ENCODE assay signal across 21 cellular contexts in genomic region chr9:71637433-71637832, GRCh38.
DNase-seq lines count a peak whose midpoint lies in the region; ATAC-seq, FAIRE-seq and TF ChIP-seq lines count a peak whose summit lies in the region.
"Had no signal": no experiment of that assay in that cellular context is flagged by ENCODE, and none has a peak within 500 bp of the region (broad histone marks: within the 10 kb centered on the region; RNA-seq: fewer than 3 reads in every experiment).

No MANE protein-coding gene starts in this region.

- FAIRE-seq in endothelial cell of umbilical vein (lab: Jason Lieb, UNC), result no peak

- no peak for TF ChIP-seq CTCF in endothelial cell of umbilical vein (IDR thresholded peaks at IDR 0.05; ENCODE audit: extremely low read depth in 1 of 2, insufficient read depth in 1 of 2, low read depth in 1 of 2, low read length in 2 of 2)

- H3K9ac ChIP-seq in endothelial cell of umbilical vein (replicated peaks; ENCODE audit: extremely low read depth, insufficient read depth, low read length), result no peak overlapping the region

- no peak overlapping the region for H3K4me3 ChIP-seq in endothelial cell of umbilical vein (replicated peaks in 1 of 3; ENCODE audit: insufficient read depth in 1 of 3, low read depth in 1 of 3, low read length in 3 of 3)
- H3K4me3 ChIP-seq: HAP-1, PC-9, SJSA1 had no signal

- H3K79me2 ChIP-seq in endothelial cell of umbilical vein (ENCODE audit: control insufficient read depth, insufficient read depth, low read length), result no peaks in the 10 kb centered on the region

- H3K9me3 Mint-ChIP-seq in naive B cell, result no peaks in the 10 kb centered on the region

- no peak overlapping the region for H3K27ac ChIP-seq in endothelial cell of umbilical vein (ENCODE audit: insufficient read depth, low read depth, low read length)
- H3K27ac ChIP-seq: 22Rv1, PC-9, RWPE1, SJSA1 had no signal

- BruUV-seq in endothelial cell of umbilical vein (replicated peaks; lab: Mats Ljungman, UMichigan), result no TSS peak

- CTCF ChIA-PET in endothelial cell of umbilical vein (lab: Charles Lee), result interaction anchor here (0.9 to 3.2 kb wide), 2 partner anchors 10 to 32 kb away, joined by 3 to 23 read pairs; no protein-coding TSS in a partner anchor

- no peaks in the 10 kb centered on the region for H3K27me3 ChIP-seq in endothelial cell of umbilical vein (ENCODE audit: control insufficient read depth in 2 of 2, insufficient read depth in 2 of 2, low read length in 2 of 2)
- H3K27me3 ChIP-seq: SJSA1 had no signal

- H3K4me1 ChIP-seq in endothelial cell of umbilical vein (ENCODE audit: control insufficient read depth, extremely low read depth, insufficient read depth, low read length), result peaks cover 19% of the 10 kb centered on the region
- H3K4me1 ChIP-seq: HAP-1, SJSA1 had no signal

- H3K9me3 ChIP-seq in endothelial cell of umbilical vein (replicated peaks; ENCODE audit: control insufficient read depth, insufficient read depth, low read length), result no peaks in the 10 kb centered on the region
- H3K9me3 ChIP-seq: HAP-1, SJSA1 had no signal

- intact Hi-C loops in endothelial cell of umbilical vein (cut with micrococcal nuclease), result no loop called here

- peak overlapping the region in 5 of 6 donors; percentile 3 to 54 (median 29) for H3K27ac Mint-ChIP-seq in naive B cell

- POLR2A ChIA-PET in endothelial cell of umbilical vein (lab: Charles Lee), result no interaction called here

- no peak for TF ChIP-seq POLR2A in endothelial cell of umbilical vein (IDR thresholded peaks at IDR 0.05; ENCODE audit: low read depth, low read length)

- H4K20me1 ChIP-seq in endothelial cell of umbilical vein (replicated peaks; ENCODE audit: control insufficient read depth, extremely low read depth, insufficient read depth, low read length), result no peaks in the 10 kb centered on the region

- peak; percentile 13 for DNase-seq in NCI-H526 treated with DMSO at 0.1 percent for 48 hours (lab: John Stamatoyannopoulos, UW)
- no peak for DNase-seq in NCI-H526 (lab: John Stamatoyannopoulos, UW)
- no peak for DNase-seq in endothelial cell of umbilical vein (ENCODE audit: low read depth, low spot score)
- DNase-seq in naive B cell, result no peak
- no peak for DNase-seq in GOT3 (lab: John Stamatoyannopoulos, UW)
- no peak for DNase-seq in glomerular visceral epithelial cell (ENCODE audit: extremely low spot score)
- DNase-seq: AML-193, DMS 273 treated with DMSO at 0.1 percent for 48 hours, DND-41, KG1, NCI-H187, NCI-H2107, NCI-H510A treated with DMSO at 0.1 percent for 48 hours, PC-9 had no signal

- peak; percentile 39 for ATAC-seq in GM18867 (IDR thresholded peaks at IDR 0.05; ENCODE audit: unreplicated experiment)
- ATAC-seq in naive B cell (ENCODE audit: low read depth in 2 of 2), result peak; percentile 34 to 43
- no peak for ATAC-seq in HG03025 (IDR thresholded peaks at IDR 0.05; ENCODE audit: low FRiP score, unreplicated experiment)

- H3K36me3 Mint-ChIP-seq in naive B cell, result no peaks in the 10 kb centered on the region
- H3K36me3 Mint-ChIP-seq: CD14-positive monocyte had no signal

- peaks cover 18 to 40% (median 32%) of the 10 kb centered on the region in 3 donors for H3K4me1 Mint-ChIP-seq in naive B cell

- peak overlapping the region in 7 of 8 donors; percentile 4 to 39 (median 21) for H3K4me3 Mint-ChIP-seq in naive B cell

- H3K4me2 ChIP-seq in endothelial cell of umbilical vein (ENCODE audit: insufficient read depth, low read length), result no peak overlapping the region
- H3K4me2 ChIP-seq: PC-9 had no signal

- peak overlapping the region; percentile 53 for H2AFZ ChIP-seq in endothelial cell of umbilical vein (ENCODE audit: low read depth, low read length)

- H3K9me1 ChIP-seq in endothelial cell of umbilical vein (replicated peaks; ENCODE audit: control insufficient read depth, extremely low read depth, insufficient read depth, low read length), result no peaks in the 10 kb centered on the region

- dilution Hi-C loops in endothelial cell of umbilical vein (cut with MboI; ENCODE audit: extremely low pct_ligation_motif_present, low sequenced_read_pairs), result no loop called here

- H3K36me3 ChIP-seq in endothelial cell of umbilical vein (ENCODE audit: control insufficient read depth in 2 of 2, extremely low read depth in 1 of 2, insufficient read depth in 2 of 2, low read length in 2 of 2), result no peaks in the 10 kb centered on the region
- H3K36me3 ChIP-seq: HAP-1, SJSA1 had no signal

- no peaks in the 10 kb centered on the region for H3K27me3 Mint-ChIP-seq in naive B cell

TF ChIP-seq in endothelial cell of umbilical vein, 7 proteins besides CTCF, POLR2A, EP300 and RAD21:
- TF ChIP-seq GATA2 (IDR thresholded peaks at IDR 0.05; ENCODE audit: insufficient read depth, insufficient read length, low read depth, low read length), result no peak
- no peak for TF ChIP-seq FOS (IDR thresholded peaks at IDR 0.05; ENCODE audit: borderline replicate concordance, insufficient read depth, low read length)
- no peak for TF ChIP-seq MYC (IDR thresholded peaks at IDR 0.05; ENCODE audit: low read depth, low read length)
- TF ChIP-seq MAX (IDR thresholded peaks at IDR 0.05; ENCODE audit: insufficient read depth, insufficient read length), result no peak
- no peak for TF ChIP-seq JUN (IDR thresholded peaks at IDR 0.05; ENCODE audit: borderline replicate concordance, insufficient read depth, insufficient read length, low read depth)
- no peak for TF ChIP-seq EZH2 (IDR thresholded peaks at IDR 0.05; ENCODE audit: borderline replicate concordance, low read depth, low read length, severe bottlenecking)
- TF ChIP-seq POLR2AphosphoS5 (IDR thresholded peaks at IDR 0.05; ENCODE audit: insufficient read depth, low read depth, low read length), result no peak
